In the genomic region with DNA sequence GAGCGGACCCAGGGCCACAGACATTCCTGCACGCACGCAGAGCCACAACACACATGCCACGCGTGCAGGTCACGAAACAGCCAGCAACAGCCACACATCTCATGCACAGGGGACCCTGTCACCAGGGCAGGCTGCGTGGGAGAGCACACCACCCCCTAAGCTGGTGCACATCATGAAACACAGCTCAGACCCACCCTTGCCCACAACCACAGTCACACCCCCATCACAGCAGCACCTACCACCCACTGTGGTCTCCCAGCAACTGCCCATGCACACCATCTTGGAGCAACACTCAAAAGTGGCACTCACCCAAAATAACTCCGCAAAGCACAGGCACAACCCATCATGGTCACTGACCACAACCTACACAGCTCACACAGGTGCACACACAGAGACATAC, we compare ENCODE assay signal across 25 cellular contexts.
"Had no signal": no experiment of that assay in that cellular context is flagged by ENCODE, and none has a peak within 500 bp of the region (broad histone marks: within the 10 kb centered on the region; RNA-seq: fewer than 3 reads in every experiment).

No MANE protein-coding gene starts in this region.

- H3K27ac Mint-ChIP-seq: activated CD4-positive, alpha-beta T cell treated with anti-CD3 and anti-CD28 coated beads, Interleukin-2, amount 10 ng/mL, durations not matched to agents 7 days and 5 days; activated CD8-positive, alpha-beta T cell treated with anti-CD3 and anti-CD28 coated beads for 36 hours; activated naive CD4-positive, alpha-beta T cell treated with anti-CD3 and anti-CD28 coated beads, Interleukin-2, amount 50 U/mL, for 72 hours; endodermal cell; natural killer cell treated with Interleukin-12 subunit alpha and Interleukin-12 subunit beta and Interleukin-15 and Interleukin-18, amount 100 ng/mL, for 72 hours; progenitor cell of endocrine pancreas; T-helper 17 cell; WTC11 had no signal

- H3K4me1 Mint-ChIP-seq: activated CD4-positive, alpha-beta T cell treated with anti-CD3 and anti-CD28 coated beads, Interleukin-2, amount 10 ng/mL, durations not matched to agents 7 days and 5 days; endodermal cell; T-helper 17 cell had no signal

- H3K4me1 ChIP-seq: foreskin keratinocyte, heart left ventricle, right lobe of liver, vagina had no signal

- H3K36me3 Mint-ChIP-seq: activated naive CD4-positive, alpha-beta T cell treated with anti-CD3 and anti-CD28 coated beads, Interleukin-2, amount 50 U/mL, for 72 hours; natural killer cell treated with Interleukin-12 subunit alpha and Interleukin-12 subunit beta and Interleukin-15 and Interleukin-18, amount 100 ng/mL, for 72 hours; WTC11 had no signal

- H3K4me3 Mint-ChIP-seq: activated CD4-positive, alpha-beta T cell treated with anti-CD3 and anti-CD28 coated beads, Interleukin-2, amount 10 ng/mL, durations not matched to agents 7 days and 5 days; activated CD8-positive, alpha-beta T cell treated with anti-CD3 and anti-CD28 coated beads for 36 hours; endodermal cell; natural killer cell treated with Interleukin-12 subunit alpha and Interleukin-12 subunit beta and Interleukin-15 and Interleukin-18, amount 100 ng/mL, for 72 hours; T-helper 17 cell; WTC11 had no signal

- H3K9me3 ChIP-seq: heart left ventricle, mucosa of descending colon, ovary, right lobe of liver, thoracic aorta, upper lobe of left lung, vagina had no signal

- ATAC-seq: activated CD8-positive, alpha-beta T cell treated with anti-CD3 and anti-CD28 coated beads for 36 hours; activated naive CD4-positive, alpha-beta T cell treated with anti-CD3 and anti-CD28 coated beads, Interleukin-2, amount 50 U/mL, for 72 hours; esophagus mucosa; foreskin keratinocyte; heart left ventricle; mucosa of descending colon; right lobe of liver; stimulated activated naive CD8-positive, alpha-beta T cell treated with anti-CD3 and anti-CD28 coated beads, Interleukin-15, Interleukin-2, amounts not matched to agents 100 U/mL and 50 U/mL, for 24 hours; T-helper 17 cell; WTC11 had no signal

- H3K4me3 ChIP-seq: heart left ventricle, mucosa of descending colon, ovary, right lobe of liver, thoracic aorta, upper lobe of left lung, vagina had no signal

- H3K36me3 ChIP-seq: heart left ventricle, ovary, right lobe of liver, thoracic aorta, upper lobe of left lung, vagina had no signal

- DNase-seq: activated CD4-positive, alpha-beta T cell treated with anti-CD3 and anti-CD28 coated beads for 1 hour; activated CD4-positive, alpha-beta T cell treated with anti-CD3 and anti-CD28 coated beads, Interleukin-2, amount 10 ng/mL, durations not matched to agents 7 days and 5 days; activated CD8-positive, alpha-beta T cell treated with anti-CD3 and anti-CD28 coated beads for 36 hours; activated naive CD4-positive, alpha-beta T cell; activated T-cell treated with anti-CD3 and anti-CD28 coated beads, Interleukin-2, amount 50 U/mL, for 48 hours; cerebellar nuclear complex; endodermal cell; foreskin keratinocyte; heart left ventricle; mesenchymal stem cell; mucosa of descending colon; ovary; right lobe of liver; stimulated activated CD4-positive, alpha-beta T cell treated with anti-CD3 and anti-CD28 coated beads, Interleukin-2, amount 100 ng/mL, for 48 hours; stimulated activated naive CD8-positive, alpha-beta T cell treated with anti-CD3 and anti-CD28 coated beads, Interleukin-15, Interleukin-2, amounts not matched to agents 100 U/mL and 50 U/mL, for 24 hours; T-helper 17 cell; T1000 had no signal

- H3K27me3 ChIP-seq: foreskin keratinocyte, heart left ventricle, ovary, right lobe of liver, upper lobe of left lung, vagina had no signal

- H3K9me3 Mint-ChIP-seq: activated CD4-positive, alpha-beta T cell treated with anti-CD3 and anti-CD28 coated beads, Interleukin-2, amount 10 ng/mL, durations not matched to agents 7 days and 5 days; activated CD8-positive, alpha-beta T cell treated with anti-CD3 and anti-CD28 coated beads for 36 hours; activated naive CD4-positive, alpha-beta T cell treated with anti-CD3 and anti-CD28 coated beads, Interleukin-2, amount 50 U/mL, for 72 hours; endodermal cell; natural killer cell treated with Interleukin-12 subunit alpha and Interleukin-12 subunit beta and Interleukin-15 and Interleukin-18, amount 100 ng/mL, for 72 hours; WTC11 had no signal

- H3K27ac ChIP-seq: foreskin keratinocyte, heart left ventricle, ovary, right lobe of liver, thoracic aorta, upper lobe of left lung, vagina had no signal

- H3K27me3 Mint-ChIP-seq: activated CD4-positive, alpha-beta T cell treated with anti-CD3 and anti-CD28 coated beads, Interleukin-2, amount 10 ng/mL, durations not matched to agents 7 days and 5 days; activated CD8-positive, alpha-beta T cell treated with anti-CD3 and anti-CD28 coated beads for 36 hours had no signal
